27 cellular contexts compared by ENCODE assay signal in genomic region chr1:214220891-214221290, GRCh38.
"Had no signal": no experiment of that assay in that cellular context is flagged by ENCODE, and none has a peak within 500 bp of the region (broad histone marks: within the 10 kb centered on the region; RNA-seq: fewer than 3 reads in every experiment).

No MANE protein-coding gene starts in this region.

- H3K9me3 ChIP-seq: ascending aorta, breast epithelium, esophagus muscularis mucosa, gastroesophageal sphincter, heart right ventricle had no signal

- H3K4me1 ChIP-seq: ascending aorta, breast epithelium had no signal

- H3K27me3 ChIP-seq: ascending aorta, breast epithelium had no signal

- H3K36me3 ChIP-seq: ascending aorta, breast epithelium, esophagus muscularis mucosa, gastroesophageal sphincter, heart right ventricle, WERI-Rb-1 had no signal

- DNase-seq: activated B cell treated with CpG ODN at 0.5 μM for 24 hours; activated CD4-positive, alpha-beta T cell treated with anti-CD3 and anti-CD28 coated beads for 48 hours; activated CD4-positive, alpha-beta T cell treated with anti-CD3 and anti-CD28 coated beads, Interleukin-2, amount 50 U/mL, for 1 hour; activated CD4-positive, alpha-beta T cell treated with anti-CD3 and anti-CD28 coated beads, Interleukin-2, amount 50 U/mL, for 48 hours; activated CD8-positive, alpha-beta memory T cell treated with anti-CD3 and anti-CD28 coated beads for 24 hours; activated CD8-positive, alpha-beta T cell treated with anti-CD3 and anti-CD28 coated beads for 36 hours; activated effector memory CD4-positive, alpha-beta T cell treated with anti-CD3 and anti-CD28 coated beads, Interleukin-2, amount 50 U/mL, for 16 hours; activated naive CD4-positive, alpha-beta T cell treated with anti-CD3 and anti-CD28 coated beads for 36 hours; activated naive CD8-positive, alpha-beta T cell treated with anti-CD3 and anti-CD28 coated beads, Interleukin-2, amount 10 ng/mL, durations not matched to agents 7 days and 5 days; activated T-cell treated with anti-CD3 and anti-CD28 coated beads, Interleukin-2, amount 50 U/mL, for 4 hours; dorsolateral prefrontal cortex; effector memory CD4-positive, alpha-beta T cell; endodermal cell; erythroblast; foreskin melanocyte; heart right ventricle; T-helper 1 cell; T-helper 17 cell; T1000; WERI-Rb-1 had no signal

- H3K4me3 ChIP-seq: ascending aorta, breast epithelium, coronary artery, dorsolateral prefrontal cortex, esophagus muscularis mucosa, gastroesophageal sphincter, heart right ventricle had no signal

- ATAC-seq: activated CD4-positive, CD25-positive, alpha-beta regulatory T cell treated with anti-CD3 and anti-CD28 coated beads, Interleukin-2, amount 50 U/mL, for 24 hours; activated CD8-positive, alpha-beta T cell treated with anti-CD3 and anti-CD28 coated beads for 36 hours; activated naive CD4-positive, alpha-beta T cell treated with anti-CD3 and anti-CD28 coated beads, Interleukin-2, amount 50 U/mL, for 72 hours; activated T-cell treated with anti-CD3 and anti-CD28 coated beads, Interleukin-2, amount 50 U/mL, for 4 hours; gastroesophageal sphincter; heart right ventricle; T-helper 17 cell had no signal

- H3K27ac ChIP-seq: ascending aorta, breast epithelium, coronary artery, dorsolateral prefrontal cortex, esophagus muscularis mucosa, gastroesophageal sphincter, heart right ventricle, WERI-Rb-1 had no signal
